Comparison of ENCODE assay signal across 13 cellular contexts in genomic region chr11:82174610-82175009, GRCh38.
DNase-seq lines count a peak whose midpoint lies in the region; ATAC-seq and TF ChIP-seq lines count a peak whose summit lies in the region.
"Had no signal": no experiment of that assay in that cellular context is flagged by ENCODE, and none has a peak within 500 bp of the region (broad histone marks: within the 10 kb centered on the region; RNA-seq: fewer than 3 reads in every experiment).

No MANE protein-coding gene starts in this region.

- in situ Hi-C loops in G401 (cut with HindIII; ENCODE audit: low sequenced_read_pairs) = no loop called here

- DNase-seq in HFFc6 (no peak), OCI-M1 (lab: John Stamatoyannopoulos, UW) (peak; percentile 75), foreskin keratinocyte (no peak), GF-D8 (lab: John Stamatoyannopoulos, UW) (no peak), G401 (ENCODE audit: low spot score) (no peak), natural killer cell (no peak)
- DNase-seq: activated CD4-positive, alpha-beta T cell treated with anti-CD3 and anti-CD28 coated beads, Interleukin-2, amount 50 U/mL, for 48 hours; activated naive CD8-positive, alpha-beta T cell treated with anti-CD3 and anti-CD28 coated beads, Interleukin-2, amount 50 U/mL, for 24 hours; ovary; SIG-M5 had no signal

- H3K27me3 ChIP-seq in DOHH2 (ENCODE audit: control insufficient read depth, low read length) (no peaks in the 10 kb centered on the region), foreskin keratinocyte (no peaks in the 10 kb centered on the region)
- H3K27me3 ChIP-seq: ovary had no signal

- H3K4me1 Mint-ChIP-seq in HFFc6 (ENCODE audit: low read depth) (no peaks in the 10 kb centered on the region), natural killer cell (no peaks in the 10 kb centered on the region)
- H3K4me1 Mint-ChIP-seq: activated naive CD8-positive, alpha-beta T cell treated with anti-CD3 and anti-CD28 coated beads, Interleukin-2, amount 50 U/mL, for 24 hours had no signal

- no peaks in the 10 kb centered on the region for H3K36me3 ChIP-seq in DOHH2 (ENCODE audit: control insufficient read depth, low read length)
- H3K36me3 ChIP-seq: ovary, thoracic aorta had no signal

- no peaks in the 10 kb centered on the region for H3K79me2 ChIP-seq in DOHH2 (ENCODE audit: control insufficient read depth, low read length)

- H3K9me2 ChIP-seq in DOHH2 (replicated peaks; ENCODE audit: control insufficient read depth, low read length) = no peaks in the 10 kb centered on the region

- H3K9me3 ChIP-seq in DOHH2 (ENCODE audit: control insufficient read depth, insufficient read depth, low read length) = no peaks in the 10 kb centered on the region
- H3K9me3 ChIP-seq: ovary, thoracic aorta had no signal

- H4K20me1 ChIP-seq in DOHH2 (ENCODE audit: control insufficient read depth, insufficient read depth, low read depth, low read length) = no peaks in the 10 kb centered on the region

- H3F3A ChIP-seq in DOHH2 (ENCODE audit: control insufficient read depth, insufficient read depth) = no peaks in the 10 kb centered on the region

- peaks cover 18% of the 10 kb centered on the region for H3K9me3 Mint-ChIP-seq in HFFc6
- H3K9me3 Mint-ChIP-seq in natural killer cell = peaks cover 0 to 3% of the 10 kb centered on the region in 2 donors
- H3K9me3 Mint-ChIP-seq: activated naive CD8-positive, alpha-beta T cell treated with anti-CD3 and anti-CD28 coated beads, Interleukin-2, amount 50 U/mL, for 24 hours had no signal

- H3K36me3 Mint-ChIP-seq in HFFc6 (ENCODE audit: low read depth) (no peaks in the 10 kb centered on the region), natural killer cell (no peaks in the 10 kb centered on the region)

- H3K4me3 Mint-ChIP-seq in HFFc6 (no peak overlapping the region), natural killer cell (no peak overlapping the region)
- H3K4me3 Mint-ChIP-seq: activated naive CD8-positive, alpha-beta T cell treated with anti-CD3 and anti-CD28 coated beads, Interleukin-2, amount 50 U/mL, for 24 hours had no signal

- ATAC-seq in foreskin keratinocyte (no peak), HG03095 (IDR thresholded peaks at IDR 0.05; ENCODE audit: unreplicated experiment) (no peak), natural killer cell (no peak)
- ATAC-seq: activated naive CD8-positive, alpha-beta T cell treated with anti-CD3 and anti-CD28 coated beads, Interleukin-2, amount 50 U/mL, for 24 hours had no signal

- no peaks in the 10 kb centered on the region for H3K4me1 ChIP-seq in DOHH2 (ENCODE audit: control insufficient read depth, low read length)
- no peaks in the 10 kb centered on the region for H3K4me1 ChIP-seq in foreskin keratinocyte

- H3K27ac Mint-ChIP-seq in HFFc6 (no peak overlapping the region), natural killer cell (no peak overlapping the region)
- H3K27ac Mint-ChIP-seq: activated naive CD8-positive, alpha-beta T cell treated with anti-CD3 and anti-CD28 coated beads, Interleukin-2, amount 50 U/mL, for 24 hours had no signal

- H3K4me2 ChIP-seq in DOHH2 (ENCODE audit: low read length) = no peak overlapping the region

- intact Hi-C loops in natural killer cell (cut with micrococcal nuclease) = no loop called here

- TF ChIP-seq CTCF in DOHH2 (IDR thresholded peaks at IDR 0.05; ENCODE audit: low read depth, low read length, poor library complexity, severe bottlenecking) (peak; percentile 39), HFFc6 (IDR thresholded peaks at IDR 0.05) (peak; percentile 53), foreskin keratinocyte (conservative IDR thresholded peaks at IDR 0.05) (peak; percentile 17), natural killer cell (IDR thresholded peaks at IDR 0.05) (no peak)

- no peaks in the 10 kb centered on the region; the same call in 1 of the 2 replicates for H3K27me3 Mint-ChIP-seq in HFFc6 (ENCODE audit: insufficient read depth)
- no peaks in the 10 kb centered on the region for H3K27me3 Mint-ChIP-seq in natural killer cell (ENCODE audit: low read depth in 2 of 2)
- H3K27me3 Mint-ChIP-seq: activated naive CD8-positive, alpha-beta T cell treated with anti-CD3 and anti-CD28 coated beads, Interleukin-2, amount 50 U/mL, for 24 hours had no signal

- no peak overlapping the region for H3K27ac ChIP-seq in DOHH2 (ENCODE audit: low read depth, low read length)
- H3K27ac ChIP-seq in foreskin keratinocyte = no peak overlapping the region
- H3K27ac ChIP-seq: ovary, thoracic aorta had no signal

- no peak overlapping the region for H3K4me3 ChIP-seq in DOHH2 (ENCODE audit: low read length)
- H3K4me3 ChIP-seq: ovary, thoracic aorta had no signal
